ENCODE assay signal across 20 cellular contexts in the genomic region with DNA sequence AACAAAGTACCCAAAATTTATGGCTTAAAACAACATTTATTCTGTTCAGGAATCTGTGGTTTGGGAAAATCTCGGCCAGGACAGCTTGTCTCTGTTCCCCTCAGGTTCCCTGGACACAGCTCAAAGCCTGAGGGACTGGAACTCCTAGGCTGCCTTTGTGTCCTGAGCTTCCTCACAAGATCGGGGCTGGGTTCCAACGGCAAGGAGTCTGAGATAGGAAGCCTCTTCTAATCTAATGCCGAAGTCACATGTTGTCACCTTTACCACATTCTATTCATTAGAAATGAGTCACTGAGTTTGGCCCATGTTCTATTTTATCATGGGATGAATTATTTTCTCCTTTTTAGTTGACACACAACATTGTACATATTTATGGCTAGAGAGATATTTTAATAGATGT.
DNase-seq lines count a peak whose midpoint lies in the region; ATAC-seq and TF ChIP-seq lines count a peak whose summit lies in the region.
"Had no signal": no experiment of that assay in that cellular context is flagged by ENCODE, and none has a peak within 500 bp of the region (broad histone marks: within the 10 kb centered on the region; RNA-seq: fewer than 3 reads in every experiment).

No MANE protein-coding gene starts in this region.

- TF ChIP-seq CTCF in left ventricle myocardium inferior (IDR thresholded peaks at IDR 0.05; ENCODE audit: borderline replicate concordance) (no peak), cardiac fibroblast (IDR thresholded peaks at IDR 0.05; ENCODE audit: low read depth, low read length) (no peak), GM23338 (conservative IDR thresholded peaks at IDR 0.05; ENCODE audit: low read depth in 2 of 2) (no peak)

- no peak overlapping the region for H3K4me2 ChIP-seq in GM23338

- POLR2A ChIA-PET in activated CD4-positive, alpha-beta memory T cell treated with anti-CD3 and anti-CD28 coated beads, Interleukin-2, amount 10 ng/mL, durations not matched to agents 7 days and 5 days (lab: Charles Lee): interaction anchor here (0.7 kb wide), 1 partner anchor 22 kb away, joined by 3 read pairs; no protein-coding TSS in a partner anchor

- H3K4me3 ChIP-seq in right cardiac atrium (ENCODE audit: low read length): no peak overlapping the region
- H3K4me3 ChIP-seq in left ventricle myocardium inferior: no peak overlapping the region
- H3K4me3 ChIP-seq in cardiac fibroblast (replicated peaks in 1 of 2; ENCODE audit: low read depth in 2 of 2, low read length in 2 of 2): no peak overlapping the region
- H3K4me3 ChIP-seq in GM23338: no peak overlapping the region
- H3K4me3 ChIP-seq: GM12878 had no signal

- H3K4me1 ChIP-seq in right cardiac atrium (ENCODE audit: control insufficient read depth, insufficient read depth, low read length) (peaks cover 3% of the 10 kb centered on the region), left ventricle myocardium inferior (peaks cover 13% of the 10 kb centered on the region), GM23338 (ENCODE audit: insufficient read depth) (peaks cover 10% of the 10 kb centered on the region; the same call in 1 of the 2 replicates)

- H3K27ac Mint-ChIP-seq in activated CD4-positive, alpha-beta memory T cell treated with anti-CD3 and anti-CD28 coated beads, Interleukin-2, amount 10 ng/mL, durations not matched to agents 7 days and 5 days: no peak overlapping the region
- H3K27ac Mint-ChIP-seq in GM23338: no peak overlapping the region
- H3K27ac Mint-ChIP-seq: B cell had no signal

- no peak overlapping the region for H3K27ac ChIP-seq in right cardiac atrium (ENCODE audit: low read length)
- H3K27ac ChIP-seq in left ventricle myocardium inferior (replicated peaks): no peak overlapping the region
- H3K27ac ChIP-seq in GM23338 (ENCODE audit: low read depth): no peak overlapping the region
- no peak overlapping the region for H3K27ac ChIP-seq in caudate nucleus (ENCODE audit: low read depth, low read length)

- peaks cover 16% of the 10 kb centered on the region for H3K4me1 Mint-ChIP-seq in activated CD4-positive, alpha-beta memory T cell treated with anti-CD3 and anti-CD28 coated beads, Interleukin-2, amount 10 ng/mL, durations not matched to agents 7 days and 5 days
- H3K4me1 Mint-ChIP-seq in GM23338: peaks cover 18% of the 10 kb centered on the region
- H3K4me1 Mint-ChIP-seq: B cell had no signal

- H3K4me3 Mint-ChIP-seq in activated CD4-positive, alpha-beta memory T cell treated with anti-CD3 and anti-CD28 coated beads, Interleukin-2, amount 10 ng/mL, durations not matched to agents 7 days and 5 days: no peak overlapping the region
- H3K4me3 Mint-ChIP-seq in GM23338: no peak overlapping the region
- H3K4me3 Mint-ChIP-seq: B cell; CD4-positive, alpha-beta memory T cell had no signal

- no peaks in the 10 kb centered on the region for H3K79me2 ChIP-seq in GM23338 (replicated peaks; ENCODE audit: insufficient read depth)

- WGBS in right cardiac atrium: 33% methylated on average over 4 of the region's 4 CpGs

- DNase-seq in right cardiac atrium (no peak), left ventricle myocardium inferior (no peak), cardiac fibroblast (ENCODE audit: low read depth in 2 of 2) (peak; percentile 22 to 52), glomerular endothelial cell (ENCODE audit: extremely low read depth, low read depth, low spot score) (peak; percentile 14), GM23338 (ENCODE audit: low spot score) (no peak), caudate nucleus (lab: John Stamatoyannopoulos, UW) (no peak)
- no peak for DNase-seq in activated CD4-positive, alpha-beta memory T cell treated with anti-CD3 and anti-CD28 coated beads, Interleukin-2, amount 10 ng/mL, durations not matched to agents 7 days and 5 days
- DNase-seq: CD4-positive, alpha-beta memory T cell; DMS79; GDM1; KBM-7; NCI-H1436; NCI-H2029 treated with DMSO at 0.1 percent for 48 hours; NCI-H2171 treated with DMSO at 0.1 percent for 48 hours; NCI-H774; SHP77 had no signal

- intact Hi-C loops in right cardiac atrium (cut with DNase I) (no loop called here), left ventricle myocardium inferior (cut with micrococcal nuclease) (no loop called here)

- CTCF ChIA-PET in activated CD4-positive, alpha-beta memory T cell treated with anti-CD3 and anti-CD28 coated beads, Interleukin-2, amount 10 ng/mL, durations not matched to agents 7 days and 5 days (lab: Charles Lee): interaction anchor here (1.0 kb wide), 1 partner anchor 346 kb away, joined by 3 read pairs; no protein-coding TSS in a partner anchor

- peak; percentile 64 to 85 for ATAC-seq in right cardiac atrium
- no peak for ATAC-seq in GM18511 (IDR thresholded peaks at IDR 0.05; ENCODE audit: unreplicated experiment)
- ATAC-seq in GM23338: no peak
- ATAC-seq: GM12878, Panc1 had no signal

- H3F3A ChIP-seq in GM23338 (replicated peaks; ENCODE audit: low read depth): no peaks in the 10 kb centered on the region

- no peaks in the 10 kb centered on the region for H3K27me3 ChIP-seq in right cardiac atrium (ENCODE audit: control insufficient read depth, insufficient read depth)
- H3K27me3 ChIP-seq in left ventricle myocardium inferior (ENCODE audit: low read depth): no peaks in the 10 kb centered on the region
- H3K27me3 ChIP-seq in GM23338 (ENCODE audit: insufficient read depth): no peaks in the 10 kb centered on the region

- H3K36me3 Mint-ChIP-seq in activated CD4-positive, alpha-beta memory T cell treated with anti-CD3 and anti-CD28 coated beads, Interleukin-2, amount 10 ng/mL, durations not matched to agents 7 days and 5 days (ENCODE audit: low read depth): peaks cover 15% of the 10 kb centered on the region
- peaks cover 8% of the 10 kb centered on the region; the same call in 2 of the 3 replicates for H3K36me3 Mint-ChIP-seq in GM23338 (ENCODE audit: low read depth)

- H3K27me3 Mint-ChIP-seq in activated CD4-positive, alpha-beta memory T cell treated with anti-CD3 and anti-CD28 coated beads, Interleukin-2, amount 10 ng/mL, durations not matched to agents 7 days and 5 days: no peaks in the 10 kb centered on the region
- H3K27me3 Mint-ChIP-seq in GM23338 (ENCODE audit: insufficient read depth, low read depth, poor library complexity): no peaks in the 10 kb centered on the region
- H3K27me3 Mint-ChIP-seq: B cell; CD4-positive, alpha-beta memory T cell had no signal

- no peaks in the 10 kb centered on the region for H3K9me2 ChIP-seq in GM23338 (ENCODE audit: insufficient read depth)

- no peaks in the 10 kb centered on the region for H3K9me3 Mint-ChIP-seq in activated CD4-positive, alpha-beta memory T cell treated with anti-CD3 and anti-CD28 coated beads, Interleukin-2, amount 10 ng/mL, durations not matched to agents 7 days and 5 days
- H3K9me3 Mint-ChIP-seq in GM23338: no peaks in the 10 kb centered on the region
- H3K9me3 Mint-ChIP-seq: CD4-positive, alpha-beta memory T cell had no signal

- H3K36me3 ChIP-seq in left ventricle myocardium inferior: peaks cover 21% of the 10 kb centered on the region
- no peaks in the 10 kb centered on the region for H3K36me3 ChIP-seq in GM23338 (ENCODE audit: insufficient read depth)

- H3K9me3 ChIP-seq in right cardiac atrium (ENCODE audit: control insufficient read depth, low read length) (no peaks in the 10 kb centered on the region), left ventricle myocardium inferior (replicated peaks) (no peaks in the 10 kb centered on the region)

- H2AFZ ChIP-seq in GM23338: no peak overlapping the region

- H4K20me1 ChIP-seq in GM23338 (replicated peaks; ENCODE audit: insufficient read depth): no peaks in the 10 kb centered on the region

TF ChIP-seq in GM23338, 12 proteins besides CTCF, POLR2A, EP300 and RAD21 (continues in another document):
- TF ChIP-seq POLR2AphosphoS5 (IDR thresholded peaks at IDR 0.05; ENCODE audit: low read depth) (no peak), CREB1 (CRISPR knock-in tag; IDR thresholded peaks at IDR 0.05; ENCODE audit: low read depth) (no peak), EZH2 (IDR thresholded peaks at IDR 0.05; ENCODE audit: low read depth, unreplicated experiment) (no peak), ZNF114 (CRISPR knock-in tag; IDR thresholded peaks at IDR 0.05) (no peak), STAT1 (IDR thresholded peaks at IDR 0.05; ENCODE audit: unreplicated experiment) (no peak)

Comparison
In these comparisons a context has a peak if more than half of its experiments do, and no peak if none do; other contexts are left out.
1. ATAC-seq: peak in right cardiac atrium (2 of 2); none in GM18511 (single experiment) and GM23338 (single experiment).
2. DNase-seq: peak in cardiac fibroblast (2 of 2) and glomerular endothelial cell (single experiment); none in right cardiac atrium (0 of 3), left ventricle myocardium inferior (single experiment), activated CD4-positive, alpha-beta memory T cell treated with anti-CD3 and anti-CD28 coated beads, Interleukin-2, amount 10 ng/mL, durations not matched to agents 7 days and 5 days (single experiment), GM23338 (single experiment) and caudate nucleus (0 of 61).